In genomic region chr14:55579724-55580400, GRCh38 we compare ENCODE assay signal across 8 cellular contexts. TPM values are rescaled to one million over a fixed set of nuclear protein-coding genes. Genes with fewer than 3 reads are reported as not detected.
A peak's percentile ranks its signal among the peaks of the same experiment; 100 is the strongest.
DNase-seq lines count a peak whose midpoint lies in the region; ATAC-seq and TF ChIP-seq lines count a peak whose summit lies in the region.

TSS of gene KTN1 (plus strand) at chr14:55580207. CDS start at chr14:55612049, 31,842 bp downstream.

- peaks cover 15 to 30% of the 10 kb centered on the region in 2 donors for H3K4me1 Mint-ChIP-seq in immature natural killer cell

- peak within 1 kb of the TSS; percentile 83 for H3K9ac ChIP-seq in mammary epithelial cell (ENCODE audit: insufficient read depth, low read length)

- peak; percentile 81 for ATAC-seq in HG03025 (IDR thresholded peaks at IDR 0.05; ENCODE audit: low FRiP score, unreplicated experiment)

- H3K27ac Mint-ChIP-seq in immature natural killer cell = peak within 1 kb of the TSS; percentile 82 to 96 (median 92)

- H3K9me3 Mint-ChIP-seq in immature natural killer cell = no peaks in the 10 kb centered on the region

- dilution Hi-C loops in mammary epithelial cell (cut with HindIII; ENCODE audit: low sequenced_read_pairs) = no loop called here

- no peak for TF ChIP-seq POLR2A in spleen (IDR thresholded peaks at IDR 0.05)

- H3K27ac ChIP-seq in mammary epithelial cell (ENCODE audit: insufficient read depth, low read depth, low read length) = peak within 1 kb of the TSS; percentile 80
- H3K27ac ChIP-seq in spleen = peak within 1 kb of the TSS; percentile 88 to 94 (median 94)

- H3K27me3 Mint-ChIP-seq in immature natural killer cell (ENCODE audit: low read depth in 3 of 3) = peaks cover 2 to 18% (median 9%) of the 10 kb centered on the region in 3 donors

- no peaks in the 10 kb centered on the region for H3K27me3 ChIP-seq in mammary epithelial cell (ENCODE audit: insufficient read depth, low read length)
- H3K27me3 ChIP-seq in spleen (replicated peaks in 1 of 7) = no peaks in the 10 kb centered on the region

- H2AFZ ChIP-seq in mammary epithelial cell (ENCODE audit: low read depth, low read length) = peak within 1 kb of the TSS; percentile 93

- WGBS in mammary epithelial cell (ENCODE audit: low coverage, missing lambda C conversion rate) = 2% methylated on average over 25 of the region's 83 CpGs
- 0 to 1% (median 0%) methylated on average over 35 to 83 of the region's 83 CpGs for WGBS in spleen, 5 donors

- H3K9me3 ChIP-seq in mammary epithelial cell (replicated peaks; ENCODE audit: insufficient read depth, low read length) (no peaks in the 10 kb centered on the region), spleen (no peaks in the 10 kb centered on the region)

- in situ Hi-C loops in mammary epithelial cell (cut with MboI; ENCODE audit: low sequenced_read_pairs in 2 of 2) = no loop called here

- CTCF ChIA-PET in mammary epithelial cell (lab: Charles Lee; ENCODE audit: low non-redundant PET) = interaction anchor here (0.6 kb wide), 1 partner anchor 895 kb away, joined by 5 read pairs; no protein-coding TSS in a partner anchor

- TF ChIP-seq CTCF in WI38 (IDR thresholded peaks at IDR 0.05; ENCODE audit: low read depth, low read length) (no peak), mammary epithelial cell (conservative IDR thresholded peaks at IDR 0.05 in 1 of 2, IDR thresholded peaks at IDR 0.05 in 1 of 2; ENCODE audit: extremely low read depth in 1 of 2, insufficient read depth in 1 of 2, low read depth in 1 of 2, low read length in 2 of 2) (no peak), spleen (IDR thresholded peaks at IDR 0.05 in 8 of 11, conservative IDR thresholded peaks at IDR 0.05 in 3 of 11) (no peak)

- H3K4me1 ChIP-seq in mammary epithelial cell (ENCODE audit: insufficient read depth, low read length) (peaks cover 22% of the 10 kb centered on the region), spleen (peaks cover 34 to 60% (median 52%) of the 10 kb centered on the region in 6 donors)

- no peaks in the 10 kb centered on the region for H3K36me3 Mint-ChIP-seq in immature natural killer cell

- H3K36me3 ChIP-seq in mammary epithelial cell (ENCODE audit: insufficient read depth, low read length) = no peaks in the 10 kb centered on the region
- no peaks in the 10 kb centered on the region for H3K36me3 ChIP-seq in spleen

- H3K4me2 ChIP-seq in mammary epithelial cell (ENCODE audit: insufficient read depth, low read depth, low read length) = peak within 1 kb of the TSS; percentile 96

- intact Hi-C loops in mammary epithelial cell (cut with micrococcal nuclease) = loop anchor here (1.0 to 2.0 kb wide), 2 partner anchors 21 to 23 kb away; no protein-coding TSS in a partner anchor
- intact Hi-C loops in spleen (cut with DNase I; ENCODE audit: low total_unique reads) = no loop called here

- H3K4me3 ChIP-seq in WI38 (ENCODE audit: low read depth, low read length) (peak within 1 kb of the TSS; percentile 89), mammary epithelial cell (replicated peaks in 1 of 3; ENCODE audit: insufficient read depth in 1 of 3, low read depth in 2 of 3, low read length in 3 of 3) (peak within 1 kb of the TSS; percentile 84 to 89 (median 88)), spleen (peak within 1 kb of the TSS; percentile 68 to 92 (median 85))

- H3K79me2 ChIP-seq in mammary epithelial cell (ENCODE audit: insufficient read depth, low read length) = peaks cover 50% of the 10 kb centered on the region

- peaks cover 8% of the 10 kb centered on the region for H4K20me1 ChIP-seq in mammary epithelial cell (ENCODE audit: insufficient read depth, low read length)

- TSS peak; percentile 34 for BruUV-seq in mammary epithelial cell (replicated peaks; lab: Mats Ljungman, UMichigan)

- peak within 1 kb of the TSS; percentile 90 to 95 (median 91) for H3K4me3 Mint-ChIP-seq in immature natural killer cell

- DNase-seq in NK-92 treated with Interleukin-12 subunit alpha and Interleukin-12 subunit beta, amount 100 ng/mL, for 24 hours (lab: John Stamatoyannopoulos, UW) = peak; percentile 74
- DNase-seq in NK-92 (lab: John Stamatoyannopoulos, UW; ENCODE audit: unreplicated experiment) = no peak
- DNase-seq in NCI-H2171 (lab: John Stamatoyannopoulos, UW) = peak; percentile 74
- peak; percentile 87 for DNase-seq in mammary epithelial cell
- peak; percentile 84 to 87 (median 86) for DNase-seq in immature natural killer cell
- DNase-seq in spleen = peak; percentile 97

RNA-seq across cellular contexts. Expression of gene KTN1, which starts in this region (rescaled TPM):
- total RNA-seq in mammary epithelial cell = 100 to 1,000 TPM; 117 to 150 TPM
- 57.6 TPM for polyA plus RNA-seq in mammary epithelial cell
- 34.6 TPM for polyA minus RNA-seq in mammary epithelial cell
- polyA plus RNA-seq in immature natural killer cell = 10 to 100 TPM in 2 of 3 donors, 1 to 10 TPM in 1; 4.8 to 30.5 (median 18.5) TPM
- 100 to 1,000 TPM in 6 of 7 donors, 10 to 100 TPM in 1; 99.7 to 139 (median 123) TPM for total RNA-seq in spleen
- polyA plus RNA-seq in spleen = 10 to 100 TPM; 53.1 to 58.7 (median 57.8) TPM
